ENCODE assay signal across 2 cellular contexts in the genomic region with DNA sequence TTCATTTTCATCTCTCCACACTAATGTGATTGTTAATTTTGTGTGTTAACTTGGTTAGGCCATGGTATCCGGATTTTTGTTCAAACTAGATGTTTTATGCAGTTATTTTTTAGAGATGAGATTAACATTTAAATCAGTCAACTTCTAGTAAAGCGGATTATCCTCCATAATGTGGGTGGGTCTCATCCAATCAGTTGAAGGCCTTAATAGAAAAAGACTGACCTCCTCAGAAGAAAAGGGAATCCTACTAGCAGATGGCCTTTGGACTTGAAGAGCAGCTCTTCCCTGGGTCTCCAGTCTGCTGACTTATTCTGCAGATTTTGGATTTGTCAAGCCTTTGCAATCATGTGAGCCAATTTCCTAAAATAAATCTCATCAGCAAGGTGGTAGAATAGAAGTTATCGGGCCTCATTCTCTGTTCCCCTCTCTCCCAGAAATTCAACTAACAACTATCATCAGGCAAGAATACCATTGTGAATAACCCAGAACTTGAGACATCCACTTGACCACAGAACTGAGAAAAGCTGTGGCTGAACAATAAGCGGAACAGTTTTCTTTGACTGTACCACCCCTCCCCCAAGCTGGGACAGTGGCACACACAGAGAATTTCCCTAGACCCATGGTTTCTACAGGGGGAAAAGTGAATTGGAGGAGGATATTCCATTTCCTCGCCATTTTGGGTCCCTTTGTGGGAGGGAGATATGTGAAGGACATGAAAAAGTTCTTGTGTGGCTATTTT.
TF ChIP-seq lines count a peak whose summit lies in the region.

No MANE protein-coding gene starts in this region.

TF ChIP-seq in HEK293, 187 proteins besides CTCF, POLR2A, EP300 and RAD21 (continued from another document):
- peak; percentile 79 for TF ChIP-seq ZNF10 (tag by site-specific recombination; IDR thresholded peaks at IDR 0.05)

TF ChIP-seq in GM12878, 131 proteins besides CTCF, POLR2A, EP300 and RAD21 (continued from another document):
- TF ChIP-seq, protein P1, sequence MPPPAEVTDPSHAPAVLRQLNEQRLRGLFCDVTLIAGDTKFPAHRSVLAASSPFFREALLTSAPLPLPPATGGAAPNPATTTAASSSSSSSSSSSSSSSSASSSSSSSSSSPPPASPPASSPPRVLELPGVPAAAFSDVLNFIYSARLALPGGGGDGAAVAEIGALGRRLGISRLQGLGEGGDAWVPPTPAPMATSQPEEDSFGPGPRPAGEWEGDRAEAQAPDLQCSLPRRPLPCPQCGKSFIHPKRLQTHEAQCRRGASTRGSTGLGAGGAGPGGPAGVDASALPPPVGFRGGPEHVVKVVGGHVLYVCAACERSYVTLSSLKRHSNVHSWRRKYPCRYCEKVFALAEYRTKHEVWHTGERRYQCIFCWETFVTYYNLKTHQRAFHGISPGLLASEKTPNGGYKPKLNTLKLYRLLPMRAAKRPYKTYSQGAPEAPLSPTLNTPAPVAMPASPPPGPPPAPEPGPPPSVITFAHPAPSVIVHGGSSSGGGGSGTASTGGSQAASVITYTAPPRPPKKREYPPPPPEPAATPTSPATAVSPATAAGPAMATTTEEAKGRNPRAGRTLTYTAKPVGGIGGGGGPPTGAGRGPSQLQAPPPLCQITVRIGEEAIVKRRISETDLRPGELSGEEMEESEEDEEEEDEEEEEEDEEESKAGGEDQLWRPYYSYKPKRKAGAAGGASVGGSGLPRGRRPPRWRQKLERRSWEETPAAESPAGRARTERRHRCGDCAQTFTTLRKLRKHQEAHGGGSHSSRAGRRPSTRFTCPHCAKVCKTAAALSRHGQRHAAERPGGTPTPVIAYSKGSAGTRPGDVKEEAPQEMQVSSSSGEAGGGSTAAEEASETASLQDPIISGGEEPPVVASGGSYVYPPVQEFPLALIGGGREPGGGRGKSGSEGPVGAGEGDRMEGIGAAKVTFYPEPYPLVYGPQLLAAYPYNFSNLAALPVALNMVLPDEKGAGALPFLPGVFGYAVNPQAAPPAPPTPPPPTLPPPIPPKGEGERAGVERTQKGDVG (CRISPR knock-in tag; IDR thresholded peaks at IDR 0.05): no peak
- TF ChIP-seq RUNX3 (IDR thresholded peaks at IDR 0.05; ENCODE audit: low read length) (peak; percentile 35; the same call in 1 of the 2 replicates), STAT3 (IDR thresholded peaks at IDR 0.05; ENCODE audit: low read depth, low read length) (no peak)
